9 cellular contexts compared by ENCODE assay signal in genomic region chr16:11327277-11328171, GRCh38. TPM values are rescaled to one million over a fixed set of nuclear protein-coding genes. Genes with fewer than 3 reads are reported as not detected.
DNase-seq lines count a peak whose midpoint lies in the region; ATAC-seq, FAIRE-seq and TF ChIP-seq lines count a peak whose summit lies in the region.
"Had no signal": no experiment of that assay in that cellular context is flagged by ENCODE, and none has a peak within 500 bp of the region (broad histone marks: within the 10 kb centered on the region; RNA-seq: fewer than 3 reads in every experiment).

No MANE protein-coding gene starts in this region.

- POLR2A ChIA-PET in CD4-positive, alpha-beta memory T cell (lab: Charles Lee; ENCODE audit: partially characterized antibody), result interaction anchor here (0.6 to 1.2 kb wide), 4 partner anchors 26 to 311 kb away, joined by 3 to 4 read pairs (median 3); partner anchors contain the start of gene SOCS1

- peaks cover 7% of the 10 kb centered on the region for H4K20me1 ChIP-seq in Karpas-422 (ENCODE audit: insufficient read depth, low read depth, low read length)

- no peaks in the 10 kb centered on the region for H3K36me3 ChIP-seq in CD4-positive, alpha-beta memory T cell (ENCODE audit: insufficient read depth, low read length)
- H3K36me3 ChIP-seq in Karpas-422 (ENCODE audit: insufficient read depth, low read length), result no peaks in the 10 kb centered on the region

- CTCF ChIA-PET in CD4-positive, alpha-beta memory T cell (lab: Charles Lee; ENCODE audit: partially characterized antibody), result interaction anchor here (1.2 to 2.6 kb wide), 2 partner anchors 16 to 29 kb away, joined by 3 to 10 read pairs; no protein-coding TSS in a partner anchor

- H3K4me1 Mint-ChIP-seq in CD4-positive, alpha-beta memory T cell, result peaks cover 24 to 42% (median 29%) of the 10 kb centered on the region in 4 donors
- peaks cover 34% of the 10 kb centered on the region for H3K4me1 Mint-ChIP-seq in HFFc6 (ENCODE audit: low read depth)

- H3K4me2 ChIP-seq in Karpas-422 (ENCODE audit: low read depth, low read length, poor library complexity, severe bottlenecking), result peak overlapping the region; percentile 76

- no peak overlapping the region for H3K9ac ChIP-seq in Karpas-422 (ENCODE audit: low read length)

- peak; percentile 85 for FAIRE-seq in GM19239 (lab: Jason Lieb, UNC)

- peak in 3 of 5 donors; percentile 19 to 50 (median 40) for DNase-seq in CD4-positive, alpha-beta memory T cell
- DNase-seq in GM19239 (ENCODE audit: insufficient read length, low spot score) (no peak), Karpas-422 (peak; percentile 40), left ventricle myocardium superior (peak; percentile 60), cerebellar nuclear complex (lab: John Stamatoyannopoulos, UW) (no peak), GDM1 (lab: John Stamatoyannopoulos, UW) (no peak), T1000 (lab: John Stamatoyannopoulos, UW) (no peak), HFFc6 (no peak)
- DNase-seq: NCI-H187 had no signal

- no peaks in the 10 kb centered on the region for H3K27me3 ChIP-seq in CD4-positive, alpha-beta memory T cell (ENCODE audit: insufficient read depth, low read length)
- H3K27me3 ChIP-seq in Karpas-422 (ENCODE audit: low read length), result peaks cover 3% of the 10 kb centered on the region; the same call in 1 of the 2 replicates

- H3K9me2 ChIP-seq in Karpas-422 (replicated peaks; ENCODE audit: insufficient read depth, low read length), result no peaks in the 10 kb centered on the region

- peak; percentile 58 for ATAC-seq in left ventricle myocardium superior

- H3K4me1 ChIP-seq in CD4-positive, alpha-beta memory T cell (ENCODE audit: insufficient read depth, low read length), result peaks cover 24% of the 10 kb centered on the region
- H3K4me1 ChIP-seq in Karpas-422 (ENCODE audit: low read length), result peaks cover 39% of the 10 kb centered on the region

- no peaks in the 10 kb centered on the region for H3K36me3 Mint-ChIP-seq in CD4-positive, alpha-beta memory T cell
- H3K36me3 Mint-ChIP-seq in HFFc6 (ENCODE audit: low read depth), result no peaks in the 10 kb centered on the region

- H3K27me3 Mint-ChIP-seq in CD4-positive, alpha-beta memory T cell, result no peaks in the 10 kb centered on the region
- H3K27me3 Mint-ChIP-seq in HFFc6 (ENCODE audit: insufficient read depth), result peaks cover 3% of the 10 kb centered on the region; the same call in 1 of the 2 replicates

- no peaks in the 10 kb centered on the region for H3K9me3 ChIP-seq in CD4-positive, alpha-beta memory T cell (ENCODE audit: control insufficient read depth in 1 of 2, low read length in 2 of 2)
- no peaks in the 10 kb centered on the region for H3K9me3 ChIP-seq in Karpas-422 (ENCODE audit: low read length)

- no peak overlapping the region for H2AFZ ChIP-seq in Karpas-422 (ENCODE audit: low read length)

- no peak overlapping the region for H3K27ac ChIP-seq in CD4-positive, alpha-beta memory T cell (ENCODE audit: low read depth, low read length)
- no peak overlapping the region for H3K27ac ChIP-seq in Karpas-422 (ENCODE audit: low read length)

- H3K4me3 ChIP-seq in CD4-positive, alpha-beta memory T cell (ENCODE audit: low read length in 2 of 2), result no peak overlapping the region
- H3K4me3 ChIP-seq in Karpas-422 (ENCODE audit: low read length), result no peak overlapping the region

- peaks cover 0 to 3% (median 0%) of the 10 kb centered on the region in 8 donors for H3K9me3 Mint-ChIP-seq in CD4-positive, alpha-beta memory T cell
- no peaks in the 10 kb centered on the region for H3K9me3 Mint-ChIP-seq in HFFc6

- H3K4me3 Mint-ChIP-seq in CD4-positive, alpha-beta memory T cell, result peak overlapping the region in 6 of 8 donors; percentile 45 to 70 (median 62)
- no peak overlapping the region for H3K4me3 Mint-ChIP-seq in HFFc6

- H3K27ac Mint-ChIP-seq in CD4-positive, alpha-beta memory T cell, result peak overlapping the region; percentile 3 to 82 (median 72)
- no peak overlapping the region; the same call in 1 of the 2 replicates for H3K27ac Mint-ChIP-seq in HFFc6

- intact Hi-C loops in CD4-positive, alpha-beta memory T cell (cut with micrococcal nuclease), result loop anchor here (2.0 kb wide), 1 partner anchor 27 kb away; no protein-coding TSS in a partner anchor
- intact Hi-C loops in left ventricle myocardium superior (cut with micrococcal nuclease), result no loop called here

- no peak for TF ChIP-seq CTCF in HFFc6 (IDR thresholded peaks at IDR 0.05)

- no peaks in the 10 kb centered on the region for H3K79me2 ChIP-seq in Karpas-422 (ENCODE audit: low read length)

RNA-seq across cellular contexts. Expression of gene RMI2, which starts 17.7 kb away (rescaled TPM):
- total RNA-seq in CD4-positive, alpha-beta memory T cell, result 1 to 10 TPM; 1.5 to 1.8 TPM
- 1 to 10 TPM; 1.5 to 4.0 TPM for polyA plus RNA-seq in CD4-positive, alpha-beta memory T cell
- total RNA-seq in Karpas-422 (2014; rRNA removed; shearing (Covaris generic); ENCODE audit: low replicate concordance), result 19.4 and 45.2 TPM in 2 replicates
- total RNA-seq in left ventricle myocardium superior, result 0.45 TPM
- 10 to 100 TPM in 5 of 6 experiments, 1 to 10 TPM in 1; 7.3 to 16.2 (median 14.2) TPM for total RNA-seq in HFFc6 (2021; fragmentation: NEBNext Ultra II Directional; extraction: Animal tissue kit (Norgen Biotek cat#: 25700))

RNA-seq across cellular contexts. Expression of gene PRM1, which starts 46.4 kb away (rescaled TPM):
- not detected for total RNA-seq in CD4-positive, alpha-beta memory T cell
- not detected for polyA plus RNA-seq in CD4-positive, alpha-beta memory T cell
- not detected in 2 replicates for total RNA-seq in Karpas-422 (2014; rRNA removed; shearing (Covaris generic); ENCODE audit: low replicate concordance)
- not detected for total RNA-seq in left ventricle myocardium superior
- not detected for total RNA-seq in HFFc6 (2021; fragmentation: NEBNext Ultra II Directional; extraction: Animal tissue kit (Norgen Biotek cat#: 25700))

RNA-seq across cellular contexts. Expression of gene PRM2, which starts 51.2 kb away (rescaled TPM):
- not detected for total RNA-seq in CD4-positive, alpha-beta memory T cell
- polyA plus RNA-seq in CD4-positive, alpha-beta memory T cell, result not detected
- total RNA-seq in Karpas-422 (2014; rRNA removed; shearing (Covaris generic); ENCODE audit: low replicate concordance), result not detected in 2 replicates
- not detected for total RNA-seq in left ventricle myocardium superior
- total RNA-seq in HFFc6 (2021; fragmentation: NEBNext Ultra II Directional; extraction: Animal tissue kit (Norgen Biotek cat#: 25700)), result not detected

RNA-seq across cellular contexts. Expression of gene PRM3, which starts 54.1 kb away (rescaled TPM):
- not detected for total RNA-seq in CD4-positive, alpha-beta memory T cell
- not detected for polyA plus RNA-seq in CD4-positive, alpha-beta memory T cell
- not detected in 2 replicates for total RNA-seq in Karpas-422 (2014; rRNA removed; shearing (Covaris generic); ENCODE audit: low replicate concordance)
- not detected for total RNA-seq in left ventricle myocardium superior
- not detected for total RNA-seq in HFFc6 (2021; fragmentation: NEBNext Ultra II Directional; extraction: Animal tissue kit (Norgen Biotek cat#: 25700))

RNA-seq across cellular contexts. Expression of gene TNP2, which starts 58.4 kb away (rescaled TPM):
- total RNA-seq in CD4-positive, alpha-beta memory T cell, result not detected
- polyA plus RNA-seq in CD4-positive, alpha-beta memory T cell, result not detected
- not detected in 2 replicates for total RNA-seq in Karpas-422 (2014; rRNA removed; shearing (Covaris generic); ENCODE audit: low replicate concordance)
- total RNA-seq in left ventricle myocardium superior, result not detected
- not detected for total RNA-seq in HFFc6 (2021; fragmentation: NEBNext Ultra II Directional; extraction: Animal tissue kit (Norgen Biotek cat#: 25700))

Comparison
In these comparisons a context has a peak if more than half of its experiments do, and no peak if none do; other contexts are left out.
1. DNase-seq: peak in CD4-positive, alpha-beta memory T cell (3 of 5), Karpas-422 (single experiment) and left ventricle myocardium superior (single experiment); none in GM19239 (single experiment), cerebellar nuclear complex (0 of 2), GDM1 (single experiment), T1000 (single experiment) and HFFc6 (single experiment).